ENCODE assay signal across 19 cellular contexts in genomic region chr17:57678393-57678792, GRCh38.
A peak's percentile ranks its signal among the peaks of the same experiment; 100 is the strongest.
DNase-seq lines count a peak whose midpoint lies in the region; ATAC-seq and TF ChIP-seq lines count a peak whose summit lies in the region.
"Had no signal": no experiment of that assay in that cellular context is flagged by ENCODE, and none has a peak within 500 bp of the region (broad histone marks: within the 10 kb centered on the region; RNA-seq: fewer than 3 reads in every experiment).

No MANE protein-coding gene starts in this region.

- H3K27ac ChIP-seq in DND-41 (ENCODE audit: low read length): peak overlapping the region; percentile 26; the same call in 1 of the 2 replicates
- no peak overlapping the region for H3K27ac ChIP-seq in RWPE1

- no peak overlapping the region for H3K4me3 ChIP-seq in DND-41 (ENCODE audit: low read depth in 1 of 2, low read length in 2 of 2)
- H3K4me3 ChIP-seq: HAP-1 had no signal

- CTCF ChIA-PET in RWPE1 (lab: Yijun Ruan, JAX): no interaction called here

- H3K4me3 Mint-ChIP-seq in activated T-cell treated with anti-CD3 and anti-CD28 coated beads, Interleukin-2, amount 50 U/mL, for 24 hours: no peak overlapping the region
- no peak overlapping the region for H3K4me3 Mint-ChIP-seq in activated T-cell treated with anti-CD3 and anti-CD28 coated beads, Interleukin-2, amount 50 U/mL, for 4 hours
- no peak overlapping the region for H3K4me3 Mint-ChIP-seq in osteocyte (ENCODE audit: unreplicated experiment)
- H3K4me3 Mint-ChIP-seq: CD4-positive, alpha-beta T cell had no signal

- H3K36me3 ChIP-seq in DND-41 (ENCODE audit: insufficient read depth, low read length): peaks cover 82% of the 10 kb centered on the region
- H3K36me3 ChIP-seq: HAP-1 had no signal

- H3K9me3 Mint-ChIP-seq in activated T-cell treated with anti-CD3 and anti-CD28 coated beads, Interleukin-2, amount 50 U/mL, for 24 hours: no peaks in the 10 kb centered on the region
- H3K9me3 Mint-ChIP-seq in activated T-cell treated with anti-CD3 and anti-CD28 coated beads, Interleukin-2, amount 50 U/mL, for 4 hours: no peaks in the 10 kb centered on the region
- no peaks in the 10 kb centered on the region for H3K9me3 Mint-ChIP-seq in osteocyte (ENCODE audit: unreplicated experiment)
- H3K9me3 Mint-ChIP-seq: CD4-positive, alpha-beta T cell had no signal

- H3K9me3 ChIP-seq in DND-41 (ENCODE audit: insufficient read depth, low read length, severe bottlenecking): no peaks in the 10 kb centered on the region
- H3K9me3 ChIP-seq: HAP-1, SK-N-SH had no signal

- TF ChIP-seq CTCF in DND-41 (IDR thresholded peaks at IDR 0.05; ENCODE audit: borderline replicate concordance, extremely low read depth, low read length, poor library complexity, severe bottlenecking) (no peak), osteocyte (IDR thresholded peaks at IDR 0.05) (no peak), GM20000 (IDR thresholded peaks at IDR 0.05; ENCODE audit: extremely low read depth, missing control alignments) (no peak), RWPE1 (conservative IDR thresholded peaks at IDR 0.05; ENCODE audit: low read depth) (no peak)

- H4K20me1 ChIP-seq in DND-41 (ENCODE audit: insufficient read depth, low read length): peaks cover 12% of the 10 kb centered on the region; the same call in 1 of the 2 replicates

- H3K4me2 ChIP-seq in DND-41 (ENCODE audit: insufficient read depth, low read length): no peak overlapping the region
- H3K4me2 ChIP-seq: SK-N-SH had no signal

- no peaks in the 10 kb centered on the region for H3K4me1 ChIP-seq in DND-41 (ENCODE audit: insufficient read depth, low read length)
- H3K4me1 ChIP-seq: HAP-1 had no signal

- H3K27me3 Mint-ChIP-seq in activated T-cell treated with anti-CD3 and anti-CD28 coated beads, Interleukin-2, amount 50 U/mL, for 24 hours: no peaks in the 10 kb centered on the region
- H3K27me3 Mint-ChIP-seq in activated T-cell treated with anti-CD3 and anti-CD28 coated beads, Interleukin-2, amount 50 U/mL, for 4 hours (ENCODE audit: low read depth): no peaks in the 10 kb centered on the region
- H3K27me3 Mint-ChIP-seq in osteocyte (ENCODE audit: unreplicated experiment): no peaks in the 10 kb centered on the region
- H3K27me3 Mint-ChIP-seq: CD4-positive, alpha-beta T cell had no signal

- H3K27ac Mint-ChIP-seq in activated T-cell treated with anti-CD3 and anti-CD28 coated beads, Interleukin-2, amount 50 U/mL, for 24 hours: no peak overlapping the region
- H3K27ac Mint-ChIP-seq in osteocyte (ENCODE audit: unreplicated experiment): no peak overlapping the region
- H3K27ac Mint-ChIP-seq: CD4-positive, alpha-beta T cell had no signal

- ATAC-seq in activated T-cell treated with anti-CD3 and anti-CD28 coated beads, Interleukin-2, amount 50 U/mL, for 4 hours: no peak
- ATAC-seq in DND-41 (ENCODE audit: insufficient read depth, low read depth): no peak
- ATAC-seq: Panc1 had no signal

- POLR2A ChIA-PET in RWPE1 (lab: Yijun Ruan, JAX; ENCODE audit: low non-redundant PET): interaction anchor here (0.6 kb wide), 1 partner anchor 134 kb away, joined by 4 read pairs; no protein-coding TSS in a partner anchor

- no peaks in the 10 kb centered on the region for H3K4me1 Mint-ChIP-seq in activated T-cell treated with anti-CD3 and anti-CD28 coated beads, Interleukin-2, amount 50 U/mL, for 24 hours (ENCODE audit: low read depth)
- H3K4me1 Mint-ChIP-seq in activated T-cell treated with anti-CD3 and anti-CD28 coated beads, Interleukin-2, amount 50 U/mL, for 4 hours (ENCODE audit: low read depth): no peaks in the 10 kb centered on the region
- no peaks in the 10 kb centered on the region for H3K4me1 Mint-ChIP-seq in osteocyte (ENCODE audit: unreplicated experiment)

- H3K36me3 Mint-ChIP-seq in activated T-cell treated with anti-CD3 and anti-CD28 coated beads, Interleukin-2, amount 50 U/mL, for 24 hours (ENCODE audit: low read depth): peaks cover 31% of the 10 kb centered on the region
- peaks cover 26% of the 10 kb centered on the region for H3K36me3 Mint-ChIP-seq in activated T-cell treated with anti-CD3 and anti-CD28 coated beads, Interleukin-2, amount 50 U/mL, for 4 hours (ENCODE audit: insufficient read depth)
- peaks cover 16% of the 10 kb centered on the region for H3K36me3 Mint-ChIP-seq in osteocyte (ENCODE audit: unreplicated experiment)

- no peak overlapping the region for H3K9ac ChIP-seq in DND-41 (ENCODE audit: low read depth, low read length)
- H3K9ac ChIP-seq: SK-N-SH had no signal

- no peaks in the 10 kb centered on the region for H3K27me3 ChIP-seq in DND-41 (ENCODE audit: insufficient read depth, low read length, poor library complexity)

- peak; percentile 17 for DNase-seq in activated T-cell treated with anti-CD3 and anti-CD28 coated beads, Interleukin-2, amount 50 U/mL, for 24 hours
- DNase-seq in activated T-cell treated with anti-CD3 and anti-CD28 coated beads, Interleukin-2, amount 50 U/mL, for 4 hours: no peak
- DNase-seq in DND-41 (peak; percentile 8), NCI-H69 (lab: John Stamatoyannopoulos, UW) (peak; percentile 50), osteocyte (ENCODE audit: extremely low spot score, unreplicated experiment) (peak; percentile 68), GM20000 (ENCODE audit: low spot score) (no peak), RWPE1 (ENCODE audit: low spot score) (no peak), OCI-M2 (lab: John Stamatoyannopoulos, UW; ENCODE audit: unreplicated experiment) (no peak)
- DNase-seq: CD4-positive, alpha-beta T cell; GF-D8; KBM-7; NCI-H1048; NCI-H2081 treated with DMSO at 0.1 percent for 48 hours; NCI-H2227 treated with DMSO at 0.1 percent for 48 hours; NCI-H524 treated with DMSO at 0.1 percent for 48 hours; Right ventricle myocardium superior; SK-N-SH had no signal

- H2AFZ ChIP-seq in DND-41 (ENCODE audit: low read depth, low read length): no peak overlapping the region

- H3K79me2 ChIP-seq in DND-41 (ENCODE audit: insufficient read depth, low read length): peaks cover 7% of the 10 kb centered on the region; the same call in 1 of the 2 replicates

Comparison
In these comparisons a context has a peak if more than half of its experiments do, and no peak if none do; other contexts are left out.
1. DNase-seq: peak in activated T-cell treated with anti-CD3 and anti-CD28 coated beads, Interleukin-2, amount 50 U/mL, for 24 hours (single experiment), DND-41 (single experiment), NCI-H69 (single experiment) and osteocyte (single experiment); none in activated T-cell treated with anti-CD3 and anti-CD28 coated beads, Interleukin-2, amount 50 U/mL, for 4 hours (single experiment), GM20000 (single experiment), RWPE1 (single experiment) and OCI-M2 (single experiment).